12 cellular contexts compared by ENCODE assay signal in genomic region chr14:92890830-92891598, GRCh38. TPM values are rescaled to one million over a fixed set of nuclear protein-coding genes. Genes with fewer than 3 reads are reported as not detected.
DNase-seq lines count a peak whose midpoint lies in the region; ATAC-seq and TF ChIP-seq lines count a peak whose summit lies in the region.
"Had no signal": no experiment of that assay in that cellular context is flagged by ENCODE, and none has a peak within 500 bp of the region (broad histone marks: within the 10 kb centered on the region; RNA-seq: fewer than 3 reads in every experiment).

No MANE protein-coding gene starts in this region.

- no peaks in the 10 kb centered on the region for H3K9me2 ChIP-seq in hepatocyte (replicated peaks; ENCODE audit: insufficient read depth)

- 49% methylated on average over 7 of the region's 7 CpGs for WGBS in hepatocyte (ENCODE audit: low lambda C conversion rate, missing lambda C conversion rate)

- no peak overlapping the region for H3K4me3 ChIP-seq in hepatocyte
- H3K4me3 ChIP-seq: lung had no signal

- no peaks in the 10 kb centered on the region for H3K27me3 ChIP-seq in hepatocyte

- H3K79me2 ChIP-seq in hepatocyte: no peaks in the 10 kb centered on the region

- no peak overlapping the region for H3K27ac ChIP-seq in hepatocyte

- DNase-seq in DMS153 (lab: John Stamatoyannopoulos, UW): peak; percentile 96
- peak; percentile 10 for DNase-seq in NCI-H1105 (lab: John Stamatoyannopoulos, UW)
- peak; percentile 98 for DNase-seq in NCI-H69 (lab: John Stamatoyannopoulos, UW)
- peak; percentile 19 for DNase-seq in hepatocyte (ENCODE audit: low spot score)
- no peak for DNase-seq in NCI-H226
- DNase-seq in NOMO-1 treated with DMSO at 0.1 percent for 48 hours (lab: John Stamatoyannopoulos, UW; ENCODE audit: unreplicated experiment): no peak
- no peak for DNase-seq in effector CD4-positive, alpha-beta T cell
- DNase-seq: activated CD4-positive, alpha-beta T cell treated with anti-CD3 and anti-CD28 coated beads, Interleukin-2, amount 10 ng/mL, durations not matched to agents 7 days and 5 days; KG1 had no signal

- ATAC-seq in HG03135 (IDR thresholded peaks at IDR 0.05; ENCODE audit: unreplicated experiment): no peak

- no peak for TF ChIP-seq CTCF in hepatocyte (IDR thresholded peaks at IDR 0.05; ENCODE audit: poor library complexity)

- H3K4me2 ChIP-seq in hepatocyte: no peak overlapping the region

- H2AFZ ChIP-seq in hepatocyte: no peak overlapping the region

- no peaks in the 10 kb centered on the region for H3K9me3 ChIP-seq in hepatocyte (ENCODE audit: low read depth)

- H3K4me1 ChIP-seq in hepatocyte (ENCODE audit: insufficient read depth): no peaks in the 10 kb centered on the region

- H3K36me3 ChIP-seq in hepatocyte (replicated peaks; ENCODE audit: insufficient read depth, low read depth): no peaks in the 10 kb centered on the region

- H4K20me1 ChIP-seq in hepatocyte (ENCODE audit: insufficient read depth, poor library complexity, severe bottlenecking): no peaks in the 10 kb centered on the region

RNA-seq across cellular contexts. Expression of gene CHGA, which starts 31.9 kb away (rescaled TPM):
- total RNA-seq in hepatocyte: 48.2 and 61.3 TPM in 2 replicates
- polyA plus RNA-seq in hepatocyte: 40.5 and 86.5 TPM in 2 replicates
- total RNA-seq: activated CD4-positive, alpha-beta T cell treated with anti-CD3 and anti-CD28 coated beads, Interleukin-2, amount 10 ng/mL, durations not matched to agents 7 days and 5 days; chondrocyte had no signal

Comparison
In these comparisons a context has a peak if more than half of its experiments do, and no peak if none do; other contexts are left out.
1. DNase-seq: peak in DMS153 (single experiment), NCI-H1105 (single experiment), NCI-H69 (single experiment) and hepatocyte (single experiment); none in NCI-H226 (single experiment), NOMO-1 treated with DMSO at 0.1 percent for 48 hours (single experiment) and effector CD4-positive, alpha-beta T cell (single experiment).